Comparison of ENCODE assay signal across 8 cellular contexts in the genomic region with DNA sequence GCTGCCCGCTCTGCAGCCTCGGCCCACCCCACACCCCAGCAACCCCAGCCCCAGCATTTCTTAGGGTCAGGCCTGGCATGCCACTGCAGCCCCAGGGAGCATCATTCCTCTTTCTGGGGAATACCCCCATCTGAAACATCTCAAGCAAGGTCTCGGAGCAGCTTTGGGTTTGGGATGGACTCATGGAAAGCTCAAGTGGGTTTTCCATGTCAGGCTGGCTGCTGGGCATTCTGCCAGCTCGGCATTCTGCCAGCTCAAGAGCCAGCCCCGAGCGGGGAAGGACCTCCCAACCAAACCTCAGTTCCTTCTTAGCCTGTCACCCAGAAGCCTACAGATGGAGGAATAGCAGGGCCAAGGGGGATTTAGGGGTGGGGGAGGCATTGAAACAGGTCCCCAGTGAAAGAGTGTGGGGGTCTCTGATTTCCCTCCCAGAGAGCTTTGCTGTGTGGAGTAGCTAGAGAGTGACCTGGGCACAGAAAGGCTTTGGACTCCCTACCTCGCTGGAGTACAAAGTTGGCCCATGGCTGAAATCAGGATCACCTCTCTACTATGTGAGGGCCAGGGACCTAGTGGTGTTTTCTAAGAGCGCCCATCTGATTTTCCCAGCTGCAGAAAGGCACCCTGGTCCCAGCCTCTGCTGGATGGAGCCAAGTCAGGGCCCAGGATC. TPM values are rescaled to one million over a fixed set of nuclear protein-coding genes. Genes with fewer than 3 reads are reported as not detected.
DNase-seq lines count a peak whose midpoint lies in the region; ATAC-seq lines count a peak whose summit lies in the region.

No MANE protein-coding gene starts in this region.

- H3K9ac ChIP-seq in endocrine pancreas (ENCODE audit: control insufficient read depth, insufficient read depth, low read length), result peak overlapping the region; percentile 56

- peak; percentile 100 for DNase-seq in DMS 273 treated with DMSO at 0.1 percent for 48 hours (lab: John Stamatoyannopoulos, UW)
- peak; percentile 97 for DNase-seq in NCI-H345 treated with DMSO at 0.1 percent for 48 hours (lab: John Stamatoyannopoulos, UW; ENCODE audit: unreplicated experiment)
- DNase-seq in mucosa of gallbladder (ENCODE audit: low spot score), result peak; percentile 36
- DNase-seq in OCI-M2 (lab: John Stamatoyannopoulos, UW; ENCODE audit: unreplicated experiment), result no peak
- DNase-seq in activated naive CD4-positive, alpha-beta T cell (lab: John Stamatoyannopoulos, UW), result no peak
- no peak for DNase-seq in activated CD8-positive, alpha-beta memory T cell treated with anti-CD3 and anti-CD28 coated beads, Interleukin-2, amount 50 U/mL, for 48 hours

- no peak overlapping the region for H3K4me3 ChIP-seq in endocrine pancreas (ENCODE audit: control insufficient read depth, insufficient read depth, low read length)

- H3K4me1 ChIP-seq in endocrine pancreas (ENCODE audit: control insufficient read depth, insufficient read depth, low read length), result no peaks in the 10 kb centered on the region

- H3K9me3 ChIP-seq in endocrine pancreas (ENCODE audit: control insufficient read depth, low read length), result no peaks in the 10 kb centered on the region

- no peaks in the 10 kb centered on the region for H3K36me3 ChIP-seq in endocrine pancreas (ENCODE audit: control insufficient read depth, insufficient read depth, low read length)

- no peaks in the 10 kb centered on the region for H3K27me3 ChIP-seq in endocrine pancreas (ENCODE audit: control insufficient read depth, insufficient read depth, low read length)

- no peak for ATAC-seq in GM21717 (IDR thresholded peaks at IDR 0.05; ENCODE audit: unreplicated experiment)

RNA-seq across cellular contexts. Expression of a gene that starts 0.6 kb away (rescaled TPM):
- 180 TPM for total RNA-seq in mucosa of gallbladder

RNA-seq across cellular contexts. Expression of a gene that starts 24.8 kb away (rescaled TPM):
- total RNA-seq in mucosa of gallbladder, result 50.9 TPM

RNA-seq across cellular contexts. Expression of a gene that starts 27.5 kb away (rescaled TPM):
- total RNA-seq in mucosa of gallbladder, result 195 TPM

RNA-seq across cellular contexts. Expression of a gene that starts 44.7 kb away (rescaled TPM):
- total RNA-seq in mucosa of gallbladder, result 71.4 TPM

Comparison
In these comparisons a context has a peak if more than half of its experiments do, and no peak if none do; other contexts are left out.
1. DNase-seq: peak in DMS 273 treated with DMSO at 0.1 percent for 48 hours (single experiment), NCI-H345 treated with DMSO at 0.1 percent for 48 hours (single experiment) and mucosa of gallbladder (single experiment); none in OCI-M2 (single experiment), activated naive CD4-positive, alpha-beta T cell (0 of 4) and activated CD8-positive, alpha-beta memory T cell treated with anti-CD3 and anti-CD28 coated beads, Interleukin-2, amount 50 U/mL, for 48 hours (single experiment).